In the genomic region with DNA sequence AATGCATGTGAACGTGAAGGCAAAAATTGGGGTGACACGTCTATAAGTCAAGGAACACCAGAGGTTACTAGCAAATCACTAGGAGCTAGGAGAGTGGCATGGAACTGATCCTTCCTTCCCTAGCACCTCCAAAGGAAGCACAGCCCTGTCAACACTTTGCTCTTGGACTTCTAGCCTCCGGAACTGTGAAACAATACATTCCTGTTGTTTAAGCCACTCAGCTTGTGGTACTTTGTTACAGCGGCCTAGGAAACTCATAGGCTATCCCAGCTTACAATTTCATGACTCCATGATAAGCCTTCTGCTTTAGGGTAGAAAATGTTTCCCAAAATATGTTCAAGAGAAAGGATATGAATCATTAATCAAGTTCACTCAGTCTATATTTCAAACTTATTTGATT, we compare ENCODE assay signal across 7 cellular contexts.
"Had no signal": no experiment of that assay in that cellular context is flagged by ENCODE, and none has a peak within 500 bp of the region (broad histone marks: within the 10 kb centered on the region; RNA-seq: fewer than 3 reads in every experiment).

No MANE protein-coding gene starts in this region.

- FAIRE-seq: H1, H54, HTR-8/SVneo had no signal

- H2AFZ ChIP-seq: GM23338 had no signal

- H3K4me3 Mint-ChIP-seq: GM23338, H9 had no signal

- H3K4me3 ChIP-seq: GM23338 had no signal

- H3K27ac Mint-ChIP-seq: GM23338, H9 had no signal

- DNase-seq: H9, HCEC 1CT, IMR-90 had no signal

- H3K4me1 Mint-ChIP-seq: GM23338 had no signal

- H3K9me3 Mint-ChIP-seq: H9 had no signal

- H3K4me2 ChIP-seq: GM23338 had no signal
